In genomic region chr21:31660134-31660565, GRCh38 we compare ENCODE assay signal across 8 cellular contexts. TPM values are rescaled to one million over a fixed set of nuclear protein-coding genes. Genes with fewer than 3 reads are reported as not detected.
DNase-seq lines count a peak whose midpoint lies in the region; ATAC-seq and TF ChIP-seq lines count a peak whose summit lies in the region.

No MANE protein-coding gene starts in this region.

- peaks cover 18% of the 10 kb centered on the region for H3K4me1 ChIP-seq in muscle layer of colon (ENCODE audit: insufficient read depth, low read length)
- H3K4me1 ChIP-seq in aorta (ENCODE audit: control insufficient read depth in 1 of 2, insufficient read depth in 2 of 2, low read length in 2 of 2), result peaks cover 0 to 5% of the 10 kb centered on the region in 2 donors

- 0% methylated on average over 26 of the region's 26 CpGs for WGBS in aorta, 2 donors

- peak overlapping the region; percentile 72 to 84 for H3K4me3 ChIP-seq in muscle layer of colon (ENCODE audit: low read depth in 1 of 2, low read length in 2 of 2)
- peak overlapping the region; percentile 65 to 76 for H3K4me3 ChIP-seq in aorta (ENCODE audit: low read length in 2 of 2)

- H3K27ac ChIP-seq in epithelial cell of prostate (peak overlapping the region; percentile 64), muscle layer of colon (ENCODE audit: low read depth, low read length) (peak overlapping the region; percentile 53), aorta (ENCODE audit: low read depth in 1 of 2, low read length in 2 of 2) (peak overlapping the region; percentile 18 to 77)

- H3K9me3 ChIP-seq in muscle layer of colon (ENCODE audit: low read length) (no peaks in the 10 kb centered on the region), aorta (ENCODE audit: control insufficient read depth, low read length) (no peaks in the 10 kb centered on the region)

- intact Hi-C loops in aorta (cut with DNase I), result loop anchor here in 1 of 2 donors (5.0 to 10.0 kb wide), 2 partner anchors 72 to 615 kb away; partner anchors contain the start of genes MIS18A and SCAF4

- peaks cover 18% of the 10 kb centered on the region for H3K36me3 ChIP-seq in muscle layer of colon (ENCODE audit: insufficient read depth, low read length)
- peaks cover 0 to 3% of the 10 kb centered on the region in 2 donors for H3K36me3 ChIP-seq in aorta (ENCODE audit: control insufficient read depth in 1 of 2, insufficient read depth in 2 of 2, low read length in 1 of 2)

- H3K27me3 ChIP-seq in muscle layer of colon (ENCODE audit: control insufficient read depth in 1 of 2, insufficient read depth in 2 of 2, low read length in 2 of 2), result no peaks in the 10 kb centered on the region
- H3K27me3 ChIP-seq in aorta (ENCODE audit: control insufficient read depth in 1 of 2, insufficient read depth in 2 of 2, low read length in 1 of 2), result no peaks in the 10 kb centered on the region

- ATAC-seq in GM19324 (IDR thresholded peaks at IDR 0.05; ENCODE audit: low FRiP score, unreplicated experiment), result peak; percentile 32
- peak; percentile 28 for ATAC-seq in HG03280 (IDR thresholded peaks at IDR 0.05; ENCODE audit: unreplicated experiment)
- ATAC-seq in SK-N-SH treated with all-trans-retinoic acid at 6 μM for 48 hours, result peak; percentile 46
- no peak for ATAC-seq in aorta (ENCODE audit: low FRiP score)

- DNase-seq in COR-L47 (lab: John Stamatoyannopoulos, UW) (peak; percentile 26), epithelial cell of prostate (ENCODE audit: low read depth, low spot score) (no peak), aorta (peak in 1 of 2 donors; percentile 87), KG1 (lab: John Stamatoyannopoulos, UW) (no peak)

- peak overlapping the region; percentile 71 for H3K9ac ChIP-seq in muscle layer of colon (ENCODE audit: low read length)

TF ChIP-seq in SK-N-SH treated with all-trans-retinoic acid at 6 μM for 48 hours, 23 proteins besides CTCF, POLR2A, EP300 and RAD21:
- TF ChIP-seq CSDC2 (CRISPR knock-in tag; IDR thresholded peaks at IDR 0.05), result no peak
- no peak for TF ChIP-seq RARB (CRISPR knock-in tag; IDR thresholded peaks at IDR 0.05)
- TF ChIP-seq ZNF8 (CRISPR knock-in tag; IDR thresholded peaks at IDR 0.05), result no peak
- no peak for TF ChIP-seq ARNTL (CRISPR knock-in tag; IDR thresholded peaks at IDR 0.05; ENCODE audit: borderline replicate concordance, low read depth)
- TF ChIP-seq OSR1 (CRISPR knock-in tag; IDR thresholded peaks at IDR 0.05), result no peak
TF ChIP-seq in SK-N-SH treated with all-trans-retinoic acid at 6 μM for 48 hours: peak in this region for 0.

RNA-seq across cellular contexts. Expression of gene SOD1, which starts 0.7 kb away (rescaled TPM):
- total RNA-seq in aorta, result 100 to 1,000 TPM; 167 to 176 TPM
- 100 to 1,000 TPM; 329 to 479 TPM for polyA plus RNA-seq in aorta
